Comparison of ENCODE assay signal across 9 cellular contexts in the genomic region with DNA sequence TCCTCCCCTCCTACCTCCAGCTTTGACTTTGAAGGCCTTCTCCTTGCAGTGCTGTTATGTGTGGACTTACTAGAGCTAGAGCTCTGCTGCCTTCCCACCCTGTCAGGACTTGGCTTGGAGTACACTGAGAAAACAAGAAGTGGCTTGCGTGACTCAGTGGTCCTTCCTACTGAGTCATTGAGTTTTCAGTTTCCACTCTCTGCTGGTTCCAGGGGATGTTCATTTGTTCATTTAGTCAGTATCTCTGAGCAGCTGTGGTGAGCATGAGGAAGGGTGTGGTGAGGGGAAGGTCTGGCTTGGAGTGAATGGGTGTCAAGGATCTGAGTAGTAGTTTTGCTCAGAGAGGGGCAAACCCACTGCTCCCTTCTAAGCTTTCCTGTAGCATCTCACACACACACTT. TPM values are rescaled to one million over a fixed set of nuclear protein-coding genes. Genes with fewer than 3 reads are reported as not detected.
A peak's percentile ranks its signal among the peaks of the same experiment; 100 is the strongest.
DNase-seq lines count a peak whose midpoint lies in the region; ATAC-seq and TF ChIP-seq lines count a peak whose summit lies in the region.
"Had no signal": no experiment of that assay in that cellular context is flagged by ENCODE, and none has a peak within 500 bp of the region (broad histone marks: within the 10 kb centered on the region; RNA-seq: fewer than 3 reads in every experiment).

No MANE protein-coding gene starts in this region.

- no peak overlapping the region for H2AK5ac ChIP-seq in mesendoderm (ENCODE audit: low read length)

- H3K36me3 ChIP-seq in CD4-positive, CD25-positive, alpha-beta regulatory T cell (ENCODE audit: control insufficient read depth, insufficient read depth, low read length) = no peaks in the 10 kb centered on the region
- H3K36me3 ChIP-seq in lung (ENCODE audit: control insufficient read depth in 2 of 2, insufficient read depth in 2 of 2, low read length in 2 of 2) = no peaks in the 10 kb centered on the region
- H3K36me3 ChIP-seq in mesendoderm (ENCODE audit: control insufficient read depth, insufficient read depth, low read length) = no peaks in the 10 kb centered on the region
- H3K36me3 ChIP-seq: right lobe of liver had no signal

- no peaks in the 10 kb centered on the region for H3K79me2 ChIP-seq in mesendoderm (ENCODE audit: control insufficient read depth, insufficient read depth, low read length)

- H3K4me3 Mint-ChIP-seq in CD4-positive, CD25-positive, alpha-beta regulatory T cell = peak overlapping the region in 2 of 4 donors; percentile 4 to 28

- no peaks in the 10 kb centered on the region for H3K27me3 ChIP-seq in CD4-positive, CD25-positive, alpha-beta regulatory T cell (ENCODE audit: control insufficient read depth, insufficient read depth, low read length)
- no peaks in the 10 kb centered on the region for H3K27me3 ChIP-seq in lung (ENCODE audit: control insufficient read depth, insufficient read depth)
- no peaks in the 10 kb centered on the region for H3K27me3 ChIP-seq in mesendoderm (ENCODE audit: insufficient read depth, low read length, poor library complexity)
- H3K27me3 ChIP-seq: right lobe of liver had no signal

- H3K23ac ChIP-seq in mesendoderm (ENCODE audit: low read length) = no peak overlapping the region

- TF ChIP-seq CTCF in lung (IDR thresholded peaks at IDR 0.05; ENCODE audit: control extremely low read depth, extremely low read depth) = no peak

- no peak overlapping the region for H3K4me3 ChIP-seq in CD4-positive, CD25-positive, alpha-beta regulatory T cell (ENCODE audit: low read depth, low read length)
- H3K4me3 ChIP-seq in lung (no peak overlapping the region), mesendoderm (ENCODE audit: low read length) (no peak overlapping the region)
- H3K4me3 ChIP-seq: right lobe of liver had no signal

- H2BK5ac ChIP-seq in mesendoderm (ENCODE audit: low read length) = no peak overlapping the region

- H3K27ac Mint-ChIP-seq in CD4-positive, CD25-positive, alpha-beta regulatory T cell = peak overlapping the region; percentile 71 to 87 (median 79)

- WGBS in lung, 2 donors = 68 to 76% methylated on average over 1 of the region's 1 CpG
- no CpG with 5 or more reads among the region's 1 CpG for WGBS in mesendoderm (ENCODE audit: extremely low coverage, insufficient coverage, low lambda C conversion rate)

- H3K9me3 Mint-ChIP-seq in CD4-positive, CD25-positive, alpha-beta regulatory T cell = peaks cover 0 to 10% (median 0%) of the 10 kb centered on the region in 7 donors

- no peak overlapping the region for H3K9ac ChIP-seq in mesendoderm (ENCODE audit: low read length)

- H4K5ac ChIP-seq in mesendoderm (ENCODE audit: low read length) = no peak overlapping the region

- H2BK15ac ChIP-seq in mesendoderm (replicated peaks; ENCODE audit: low read depth) = no peak overlapping the region

- H3K4me1 Mint-ChIP-seq in CD4-positive, CD25-positive, alpha-beta regulatory T cell = peaks cover 0 to 10% (median 5%) of the 10 kb centered on the region in 4 donors

- H3K27me3 Mint-ChIP-seq in CD4-positive, CD25-positive, alpha-beta regulatory T cell = no peaks in the 10 kb centered on the region

- no peak overlapping the region for H3K4me2 ChIP-seq in mesendoderm (ENCODE audit: low read length)

- no peak overlapping the region for H3K56ac ChIP-seq in mesendoderm (ENCODE audit: low read length)

- H3K27ac ChIP-seq in CD4-positive, CD25-positive, alpha-beta regulatory T cell (ENCODE audit: insufficient read depth, low read length, poor library complexity, severe bottlenecking) = no peak overlapping the region
- no peak overlapping the region for H3K27ac ChIP-seq in lung (ENCODE audit: low read depth in 1 of 2, low read length in 1 of 2)
- H3K27ac ChIP-seq in mesendoderm (ENCODE audit: low read depth, low read length) = no peak overlapping the region
- H3K27ac ChIP-seq: right lobe of liver had no signal

- peak in 1 of 3 donors; percentile 86 for DNase-seq in CD4-positive, CD25-positive, alpha-beta regulatory T cell
- DNase-seq in activated CD8-positive, alpha-beta memory T cell treated with anti-CD3 and anti-CD28 coated beads for 4 hours (ENCODE audit: low read depth in 2 of 2) = peak; percentile 20 to 52
- DNase-seq in lung (ENCODE audit: low spot score) (no peak), NCI-H1417 (lab: John Stamatoyannopoulos, UW) (no peak), GM19240 (ENCODE audit: insufficient read length, low spot score) (no peak), anterior cingulate cortex (lab: John Stamatoyannopoulos, UW) (no peak), mesendoderm (no peak)
- DNase-seq: right lobe of liver had no signal

- no peak overlapping the region for H2BK120ac ChIP-seq in mesendoderm (ENCODE audit: low read depth, low read length)

- H3K9me3 ChIP-seq in CD4-positive, CD25-positive, alpha-beta regulatory T cell (ENCODE audit: control insufficient read depth in 2 of 2, low read length in 2 of 2) = peaks cover 0 to 12% of the 10 kb centered on the region in 2 experiments
- H3K9me3 ChIP-seq in lung (ENCODE audit: control insufficient read depth in 2 of 2, insufficient read depth in 1 of 2, low read length in 1 of 2) = peaks cover 0 to 10% of the 10 kb centered on the region in 2 donors
- H3K9me3 ChIP-seq: right lobe of liver had no signal

- peak; percentile 72 to 87 for ATAC-seq in CD4-positive, CD25-positive, alpha-beta regulatory T cell (ENCODE audit: low read depth in 2 of 2)
- ATAC-seq in HG03442 (IDR thresholded peaks at IDR 0.05; ENCODE audit: unreplicated experiment) = peak; percentile 79
- ATAC-seq in lung (ENCODE audit: insufficient read depth, low FRiP score) = peak; percentile 79

- no peaks in the 10 kb centered on the region for H3K79me1 ChIP-seq in mesendoderm (ENCODE audit: low read length)

- peaks cover 4% of the 10 kb centered on the region for H3K36me3 Mint-ChIP-seq in CD4-positive, CD25-positive, alpha-beta regulatory T cell

- peaks cover 9% of the 10 kb centered on the region for H3K4me1 ChIP-seq in CD4-positive, CD25-positive, alpha-beta regulatory T cell (ENCODE audit: control insufficient read depth, insufficient read depth, low read length, poor library complexity, severe bottlenecking)
- H3K4me1 ChIP-seq in lung (ENCODE audit: control insufficient read depth in 2 of 2, insufficient read depth in 2 of 2, low read length in 2 of 2) (peaks cover 0 to 1% of the 10 kb centered on the region in 2 donors), mesendoderm (ENCODE audit: control insufficient read depth, low read depth, low read length) (no peaks in the 10 kb centered on the region)
- H3K4me1 ChIP-seq: right lobe of liver had no signal

- no peak overlapping the region for H3K18ac ChIP-seq in mesendoderm (ENCODE audit: low read length)

- H3K4ac ChIP-seq in mesendoderm (ENCODE audit: low read depth, low read length) = no peak overlapping the region

- no peak overlapping the region for H4K8ac ChIP-seq in mesendoderm (ENCODE audit: low read depth, low read length)

RNA-seq across cellular contexts. Expression of a gene that starts 17.2 kb away (rescaled TPM):
- total RNA-seq in CD4-positive, CD25-positive, alpha-beta regulatory T cell = 84.7 TPM
- polyA plus RNA-seq in CD4-positive, CD25-positive, alpha-beta regulatory T cell = 10 to 100 TPM; 33.4 to 47.9 (median 38.3) TPM
- total RNA-seq in lung = 10 to 100 TPM; 46.4 to 68.5 TPM
- 10 to 100 TPM in 1 of 2 donors, 1 to 10 TPM in 1; 9.1 to 34.2 TPM for polyA plus RNA-seq in lung
- 24.2 TPM for polyA plus RNA-seq in mesendoderm (2013, experiment 1 of 2)
- polyA plus RNA-seq in mesendoderm (2013, experiment 2 of 2) = 24.0 TPM

Comparison
In these comparisons a context has a peak if more than half of its experiments do, and no peak if none do; other contexts are left out.
1. DNase-seq: peak in activated CD8-positive, alpha-beta memory T cell treated with anti-CD3 and anti-CD28 coated beads for 4 hours (2 of 2); none in lung (single experiment), NCI-H1417 (0 of 3), GM19240 (single experiment), anterior cingulate cortex (0 of 58) and mesendoderm (single experiment).
2. Peak in every context shown above with its lines, with median percentiles within 50 percentile points of each other: ATAC-seq.